1 cellular context compared by ENCODE assay signal in genomic region chr16:83060-83603, GRCh38.
A peak's percentile ranks its signal among the peaks of the same experiment; 100 is the strongest.
TF ChIP-seq lines count a peak whose summit lies in the region.

No MANE protein-coding gene starts in this region.

TF ChIP-seq in K562, 482 proteins besides CTCF, POLR2A, EP300 and RAD21:
- TF ChIP-seq ZBTB33 (CRISPR knock-in tag; IDR thresholded peaks at IDR 0.05) (peak; percentile 45; the same call in 1 of the 2 replicates), POLR2G (IDR thresholded peaks at IDR 0.05; ENCODE audit: low read depth, low read length) (peak; percentile 33; the same call in 1 of the 2 replicates), CGGBP1 (CRISPR knock-in tag; IDR thresholded peaks at IDR 0.05) (no peak), ELF1 (tag; IDR thresholded peaks at IDR 0.05) (no peak), ATF6 (CRISPR knock-in tag; IDR thresholded peaks at IDR 0.05) (no peak)
